Comparison of ENCODE assay signal across 10 cellular contexts in genomic region chr17:78805301-78805700, GRCh38. TPM values are rescaled to one million over a fixed set of nuclear protein-coding genes. Genes with fewer than 3 reads are reported as not detected.
DNase-seq lines count a peak whose midpoint lies in the region; ATAC-seq, FAIRE-seq and TF ChIP-seq lines count a peak whose summit lies in the region.
"Had no signal": no experiment of that assay in that cellular context is flagged by ENCODE, and none has a peak within 500 bp of the region (broad histone marks: within the 10 kb centered on the region; RNA-seq: fewer than 3 reads in every experiment).

No MANE protein-coding gene starts in this region.

- TF ChIP-seq RAD21 in A549 (conservative IDR thresholded peaks at IDR 0.05 in 1 of 2, IDR thresholded peaks at IDR 0.05 in 1 of 2), result no peak

- WGBS in A549 (ENCODE audit: missing lambda C conversion rate), result 92% methylated on average over 14 of the region's 14 CpGs

- no peak for FAIRE-seq in A549 (lab: Jason Lieb, UNC)
- FAIRE-seq: GM12878 had no signal

- TF ChIP-seq EP300 in A549 (IDR thresholded peaks at IDR 0.05), result no peak

- no peak for TF ChIP-seq CTCF in A549 (IDR thresholded peaks at IDR 0.05)

- H3K36me3 Mint-ChIP-seq in activated CD4-positive, alpha-beta T cell treated with anti-CD3 and anti-CD28 coated beads, Interleukin-2, amount 10 ng/mL, durations not matched to agents 7 days and 5 days (ENCODE audit: low read depth), result peaks cover 76% of the 10 kb centered on the region

- no peaks in the 10 kb centered on the region for H3K9me3 ChIP-seq in A549
- no peaks in the 10 kb centered on the region for H3K9me3 ChIP-seq in duodenal mucosa (ENCODE audit: control insufficient read depth in 1 of 2, low read length in 2 of 2)

- CTCF ChIA-PET in A549 (lab: Yijun Ruan, JAX), result interaction anchor here (0.5 to 1.3 kb wide), 4 partner anchors 9 to 787 kb away, joined by 3 read pairs; no protein-coding TSS in a partner anchor
- CTCF ChIA-PET in activated CD4-positive, alpha-beta T cell treated with anti-CD3 and anti-CD28 coated beads, Interleukin-2, amount 10 ng/mL, durations not matched to agents 7 days and 5 days (lab: Charles Lee), result interaction anchor here (0.7 to 1.7 kb wide), 3 partner anchors 14 to 16 kb away, joined by 3 to 5 read pairs (median 4); no protein-coding TSS in a partner anchor

- DNase-seq in A549 (ENCODE audit: low read depth in 1 of 2, low spot score in 1 of 2) (no peak), DMS 273 treated with DMSO at 0.1 percent for 48 hours (lab: John Stamatoyannopoulos, UW) (no peak), occipital lobe (lab: John Stamatoyannopoulos, UW) (no peak), SKM-1 treated with dmso at 0.1 percent for 144 hours (lab: John Stamatoyannopoulos, UW; ENCODE audit: unreplicated experiment) (no peak)
- peak; percentile 72 for DNase-seq in activated CD4-positive, alpha-beta T cell treated with anti-CD3 and anti-CD28 coated beads, Interleukin-2, amount 10 ng/mL, durations not matched to agents 7 days and 5 days
- peak; percentile 81 for DNase-seq in stimulated activated CD4-positive, alpha-beta T cell treated with anti-CD3 and anti-CD28 coated beads, Interleukin-15, amount 100 ng/mL, for 24 hours

- H3K9ac ChIP-seq in duodenal mucosa (ENCODE audit: low read depth in 1 of 2, low read length in 2 of 2), result no peak overlapping the region

- no peak for TF ChIP-seq POLR2A in A549 (IDR thresholded peaks at IDR 0.05; ENCODE audit: low read length)

- H3K9me3 Mint-ChIP-seq in activated CD4-positive, alpha-beta T cell treated with anti-CD3 and anti-CD28 coated beads, Interleukin-2, amount 10 ng/mL, durations not matched to agents 7 days and 5 days, result no peaks in the 10 kb centered on the region

- H3K4me1 ChIP-seq in A549, result no peaks in the 10 kb centered on the region
- H3K4me1 ChIP-seq in duodenal mucosa (ENCODE audit: control insufficient read depth in 1 of 2, insufficient read depth in 2 of 2, low read length in 2 of 2), result no peaks in the 10 kb centered on the region

- H3K27ac ChIP-seq in A549 (no peak overlapping the region), duodenal mucosa (ENCODE audit: low read depth, low read length) (peak overlapping the region; percentile 32)

- no peaks in the 10 kb centered on the region for H3K27me3 Mint-ChIP-seq in activated CD4-positive, alpha-beta T cell treated with anti-CD3 and anti-CD28 coated beads, Interleukin-2, amount 10 ng/mL, durations not matched to agents 7 days and 5 days

- H3K4me3 ChIP-seq in A549 (no peak overlapping the region), duodenal mucosa (ENCODE audit: low read depth in 1 of 2, low read length in 2 of 2) (no peak overlapping the region)
- H3K4me3 ChIP-seq: GM12878 had no signal

- peaks cover 69% of the 10 kb centered on the region for H3K4me1 Mint-ChIP-seq in activated CD4-positive, alpha-beta T cell treated with anti-CD3 and anti-CD28 coated beads, Interleukin-2, amount 10 ng/mL, durations not matched to agents 7 days and 5 days

- POLR2A ChIA-PET in A549 (lab: Yijun Ruan, JAX), result interaction anchor here (0.6 kb wide), 1 partner anchor 39 kb away, joined by 4 read pairs; no protein-coding TSS in a partner anchor
- POLR2A ChIA-PET in activated CD4-positive, alpha-beta T cell treated with anti-CD3 and anti-CD28 coated beads, Interleukin-2, amount 10 ng/mL, durations not matched to agents 7 days and 5 days (lab: Charles Lee), result interaction anchor here (0.7 to 1.6 kb wide), 3 partner anchors 14 to 63 kb away, joined by 3 to 8 read pairs (median 4); no protein-coding TSS in a partner anchor

- no peaks in the 10 kb centered on the region for H3K27me3 ChIP-seq in duodenal mucosa (ENCODE audit: control insufficient read depth in 1 of 2, insufficient read depth in 2 of 2, low read length in 2 of 2)

- H3K27ac Mint-ChIP-seq in activated CD4-positive, alpha-beta T cell treated with anti-CD3 and anti-CD28 coated beads, Interleukin-2, amount 10 ng/mL, durations not matched to agents 7 days and 5 days, result peak overlapping the region; percentile 90

- H3K36me3 ChIP-seq in duodenal mucosa (ENCODE audit: control insufficient read depth in 1 of 2, insufficient read depth in 2 of 2, low read length in 2 of 2), result peaks cover 52 to 84% of the 10 kb centered on the region in 2 donors

- no peak overlapping the region for H3K4me2 ChIP-seq in A549

- peak overlapping the region; percentile 37 for H3K4me3 Mint-ChIP-seq in activated CD4-positive, alpha-beta T cell treated with anti-CD3 and anti-CD28 coated beads, Interleukin-2, amount 10 ng/mL, durations not matched to agents 7 days and 5 days

- ATAC-seq in A549 (no peak; a peak in 1 of 6 replicates), GM21381 (IDR thresholded peaks at IDR 0.05; ENCODE audit: unreplicated experiment) (no peak)
- ATAC-seq: GM12878, Panc1 had no signal

TF ChIP-seq in A549, 52 proteins besides CTCF, POLR2A, EP300 and RAD21:
- TF ChIP-seq TFCP2L1 (CRISPR knock-in tag; IDR thresholded peaks at IDR 0.05) (no peak), FOSL2 (IDR thresholded peaks at IDR 0.05) (no peak), FOSL2 (CRISPR knock-in tag; IDR thresholded peaks at IDR 0.05) (0 out of 2 replicates have a peak, but pooled peaks have one; percentile 3)

RNA-seq across cellular contexts. Expression of gene CYTH1, which starts 23.2 kb away (rescaled TPM):
- polyA plus RNA-seq in A549 (2011; rRNA removed) (36.0 and 38.5 TPM in 2 replicates), A549 (2017; fragmentation: RNase III; extraction: RNeasy Plus Mini Kit Qiagen cat#74134 plus additional on column Dnase treatment) (45.9 to 54.3 TPM (median 46.2 TPM) in 3 replicates)
- 27.3 and 34.2 TPM in 2 replicates for polyA plus RNA-seq in A549 (2012; cell fraction: cytosol; rRNA removed)
- 72.4 and 88.1 TPM in 2 replicates for polyA plus RNA-seq in A549 (2012; cell fraction: nucleus; rRNA removed)
- 32.0 and 37.1 TPM in 2 replicates for polyA minus RNA-seq in A549 (2011; rRNA and poly(A)+ RNA removed)
- 100 to 1,000 TPM; 244 to 251 TPM for total RNA-seq in activated CD4-positive, alpha-beta T cell treated with anti-CD3 and anti-CD28 coated beads, Interleukin-2, amount 10 ng/mL, durations not matched to agents 7 days and 5 days
- 82.2 TPM for total RNA-seq in occipital lobe

RNA-seq across cellular contexts. Expression of gene USP36, which starts 35.3 kb away (rescaled TPM):
- 49.0 and 59.0 TPM in 2 replicates for polyA plus RNA-seq in A549 (2011; rRNA removed)
- polyA plus RNA-seq in A549 (2012; cell fraction: cytosol; rRNA removed), result 41.6 and 47.2 TPM in 2 replicates
- 118 and 157 TPM in 2 replicates for polyA plus RNA-seq in A549 (2012; cell fraction: nucleus; rRNA removed)
- polyA plus RNA-seq in A549 (2017; fragmentation: RNase III; extraction: RNeasy Plus Mini Kit Qiagen cat#74134 plus additional on column Dnase treatment), result 40.7 to 43.8 TPM (median 41.1 TPM) in 3 replicates
- polyA minus RNA-seq in A549 (2011; rRNA and poly(A)+ RNA removed), result 79.8 and 90.9 TPM in 2 replicates
- 10 to 100 TPM; 79.0 to 92.9 TPM for total RNA-seq in activated CD4-positive, alpha-beta T cell treated with anti-CD3 and anti-CD28 coated beads, Interleukin-2, amount 10 ng/mL, durations not matched to agents 7 days and 5 days
- total RNA-seq in occipital lobe, result 21.4 TPM

Comparison
In these comparisons a context has a peak if more than half of its experiments do, and no peak if none do; other contexts are left out.
1. DNase-seq: peak in activated CD4-positive, alpha-beta T cell treated with anti-CD3 and anti-CD28 coated beads, Interleukin-2, amount 10 ng/mL, durations not matched to agents 7 days and 5 days (single experiment) and stimulated activated CD4-positive, alpha-beta T cell treated with anti-CD3 and anti-CD28 coated beads, Interleukin-15, amount 100 ng/mL, for 24 hours (single experiment); none in A549 (0 of 2), DMS 273 treated with DMSO at 0.1 percent for 48 hours (single experiment), occipital lobe (single experiment) and SKM-1 treated with dmso at 0.1 percent for 144 hours (single experiment).